17 cellular contexts compared by ENCODE assay signal in genomic region chr5:75639912-75640311, GRCh38.
"Had no signal": no experiment of that assay in that cellular context is flagged by ENCODE, and none has a peak within 500 bp of the region (broad histone marks: within the 10 kb centered on the region; RNA-seq: fewer than 3 reads in every experiment).

No MANE protein-coding gene starts in this region.

- H3K4me1 Mint-ChIP-seq: activated naive CD4-positive, alpha-beta T cell treated with anti-CD3 and anti-CD28 coated beads, Interleukin-2, amount 50 U/mL, for 24 hours; immature natural killer cell had no signal

- H3K27ac Mint-ChIP-seq: activated naive CD4-positive, alpha-beta T cell treated with anti-CD3 and anti-CD28 coated beads, Interleukin-2, amount 50 U/mL, for 24 hours; immature natural killer cell had no signal

- H3K4me3 Mint-ChIP-seq: activated naive CD4-positive, alpha-beta T cell treated with anti-CD3 and anti-CD28 coated beads, Interleukin-2, amount 50 U/mL, for 24 hours; immature natural killer cell had no signal

- H3K27ac ChIP-seq: body of pancreas, colonic mucosa, sigmoid colon, suprapubic skin, upper lobe of left lung had no signal

- H3K9me3 Mint-ChIP-seq: activated naive CD4-positive, alpha-beta T cell treated with anti-CD3 and anti-CD28 coated beads, Interleukin-2, amount 50 U/mL, for 24 hours had no signal

- DNase-seq: activated CD4-positive, alpha-beta T cell treated with anti-CD3 and anti-CD28 coated beads, Interleukin-2, amount 50 U/mL, for 4 hours; activated CD4-positive, CD25-positive, alpha-beta regulatory T cell treated with anti-CD3 and anti-CD28 coated beads, Interleukin-2, amount 50 U/mL, for 72 hours; activated effector memory CD4-positive, alpha-beta T cell treated with Interleukin-2 at 50 U/mL for 16 hours; activated T-cell treated with anti-CD3 and anti-CD28 coated beads, Interleukin-2, amount 50 U/mL, for 1 hour; body of pancreas; colonic mucosa; effector CD4-positive, alpha-beta T cell; glutamatergic neuron; immature natural killer cell; mesendoderm; sigmoid colon; stimulated activated CD4-positive, alpha-beta T cell treated with anti-CD3 and anti-CD28 coated beads, Interleukin-2, amount 100 ng/mL, for 48 hours; stimulated activated CD8-positive, alpha-beta memory T cell treated with anti-CD3 and anti-CD28 coated beads, Interleukin-4, amount 100 ng/mL, for 48 hours; stimulated activated naive CD8-positive, alpha-beta T cell treated with anti-CD3 and anti-CD28 coated beads, Interleukin-15, Interleukin-2, amounts not matched to agents 100 U/mL and 50 U/mL, for 24 hours; upper lobe of left lung had no signal

- H3K27me3 Mint-ChIP-seq: activated naive CD4-positive, alpha-beta T cell treated with anti-CD3 and anti-CD28 coated beads, Interleukin-2, amount 50 U/mL, for 24 hours had no signal

- H3K27me3 ChIP-seq: body of pancreas, colonic mucosa, sigmoid colon, suprapubic skin, upper lobe of left lung had no signal

- H3K9me3 ChIP-seq: body of pancreas, colonic mucosa, sigmoid colon, suprapubic skin, upper lobe of left lung had no signal

- H3K36me3 ChIP-seq: colonic mucosa, sigmoid colon, suprapubic skin, upper lobe of left lung had no signal

- H3K4me3 ChIP-seq: body of pancreas, colonic mucosa, sigmoid colon, suprapubic skin, upper lobe of left lung had no signal

- H3K4me1 ChIP-seq: body of pancreas, colonic mucosa, sigmoid colon, suprapubic skin, upper lobe of left lung had no signal

- H3K36me3 Mint-ChIP-seq: immature natural killer cell had no signal
